1 cellular context compared by ENCODE assay signal in genomic region chr4:25029479-25030282, GRCh38.
TF ChIP-seq lines count a peak whose summit lies in the region.

No MANE protein-coding gene starts in this region.

TF ChIP-seq in H1, 55 proteins besides CTCF, POLR2A, EP300 and RAD21:
- peak; percentile 28; the same call in 1 of the 2 replicates for TF ChIP-seq SUZ12 (IDR thresholded peaks at IDR 0.05; ENCODE audit: low read length)
- TF ChIP-seq EZH2 (IDR thresholded peaks at IDR 0.05; ENCODE audit: low read depth, low read length, severe bottlenecking): peak; percentile 54
- no peak for TF ChIP-seq CBX5 (IDR thresholded peaks at IDR 0.05; ENCODE audit: low read depth, low read length)
